ENCODE assay signal across 12 cellular contexts in genomic region chr9:95907794-95908193, GRCh38. TPM values are rescaled to one million over a fixed set of nuclear protein-coding genes. Genes with fewer than 3 reads are reported as not detected.
DNase-seq lines count a peak whose midpoint lies in the region; ATAC-seq, FAIRE-seq and TF ChIP-seq lines count a peak whose summit lies in the region.
"Had no signal": no experiment of that assay in that cellular context is flagged by ENCODE, and none has a peak within 500 bp of the region (broad histone marks: within the 10 kb centered on the region; RNA-seq: fewer than 3 reads in every experiment).

No MANE protein-coding gene starts in this region.

- POLR2A ChIA-PET in HEK293 (lab: Yijun Ruan, JAX) = interaction anchor here (0.7 kb wide), 1 partner anchor 20 kb away, joined by 3 read pairs; no protein-coding TSS in a partner anchor

- no peaks in the 10 kb centered on the region for H3K27me3 Mint-ChIP-seq in activated T-helper 17 cell treated with anti-CD3 and anti-CD28 coated beads, Interleukin-2, amount 50 U/mL, for 72 hours
- H3K27me3 Mint-ChIP-seq: activated CD4-positive, alpha-beta T cell treated with anti-CD3 and anti-CD28 coated beads, Interleukin-2, amount 10 ng/mL, durations not matched to agents 24 days and 14 days; dendritic cell treated with granulocyte-macrophage colony-stimulating factor and Interleukin-4, amounts not matched to agents 40 ng/mL and 50 ng/mL, for 4 days had no signal

- intact Hi-C loops in mucosa of descending colon (cut with DNase I, micrococcal nuclease) = no loop called here
- intact Hi-C loops in Right ventricle myocardium superior (cut with DNase I) = no loop called here

- H3K4me1 ChIP-seq in DOHH2 (ENCODE audit: control insufficient read depth, low read length) = no peaks in the 10 kb centered on the region
- no peaks in the 10 kb centered on the region for H3K4me1 ChIP-seq in HEK293 (ENCODE audit: control insufficient read depth, insufficient read depth, low read length)
- H3K4me1 ChIP-seq in mucosa of descending colon (ENCODE audit: low read depth) = no peaks in the 10 kb centered on the region
- H3K4me1 ChIP-seq: tibial nerve had no signal

- H3K4me2 ChIP-seq in DOHH2 (ENCODE audit: low read length) = no peak overlapping the region

- TF ChIP-seq POLR2A in GM12892 (IDR thresholded peaks at IDR 0.05; ENCODE audit: low read depth, low read length) = no peak

- CTCF ChIA-PET in HEK293 (lab: Yijun Ruan, JAX) = interaction anchor here (0.5 to 1.9 kb wide), 7 partner anchors 10 to 902 kb away, joined by 3 to 5 read pairs (median 3); no protein-coding TSS in a partner anchor

- H3K9me3 ChIP-seq in DOHH2 (ENCODE audit: control insufficient read depth, insufficient read depth, low read length) = no peaks in the 10 kb centered on the region
- H3K9me3 ChIP-seq in HEK293 (ENCODE audit: control insufficient read depth, insufficient read depth, low read depth, low read length) = no peaks in the 10 kb centered on the region
- H3K9me3 ChIP-seq in mucosa of descending colon = no peaks in the 10 kb centered on the region
- H3K9me3 ChIP-seq: tibial nerve had no signal

- H3K9me3 Mint-ChIP-seq in activated T-helper 17 cell treated with anti-CD3 and anti-CD28 coated beads, Interleukin-2, amount 50 U/mL, for 72 hours = no peaks in the 10 kb centered on the region
- H3K9me3 Mint-ChIP-seq: activated CD4-positive, alpha-beta T cell treated with anti-CD3 and anti-CD28 coated beads, Interleukin-2, amount 10 ng/mL, durations not matched to agents 24 days and 14 days; dendritic cell treated with granulocyte-macrophage colony-stimulating factor and Interleukin-4, amounts not matched to agents 40 ng/mL and 50 ng/mL, for 4 days had no signal

- H3K4me3 Mint-ChIP-seq in activated T-helper 17 cell treated with anti-CD3 and anti-CD28 coated beads, Interleukin-2, amount 50 U/mL, for 72 hours = no peak overlapping the region
- H3K4me3 Mint-ChIP-seq: activated CD4-positive, alpha-beta T cell treated with anti-CD3 and anti-CD28 coated beads, Interleukin-2, amount 10 ng/mL, durations not matched to agents 24 days and 14 days; dendritic cell treated with granulocyte-macrophage colony-stimulating factor and Interleukin-4, amounts not matched to agents 40 ng/mL and 50 ng/mL, for 4 days had no signal

- H3K27ac Mint-ChIP-seq in activated T-helper 17 cell treated with anti-CD3 and anti-CD28 coated beads, Interleukin-2, amount 50 U/mL, for 72 hours = no peak overlapping the region
- H3K27ac Mint-ChIP-seq: activated CD4-positive, alpha-beta T cell treated with anti-CD3 and anti-CD28 coated beads, Interleukin-2, amount 10 ng/mL, durations not matched to agents 24 days and 14 days; dendritic cell treated with granulocyte-macrophage colony-stimulating factor and Interleukin-4, amounts not matched to agents 40 ng/mL and 50 ng/mL, for 4 days had no signal

- TF ChIP-seq CTCF in DOHH2 (IDR thresholded peaks at IDR 0.05; ENCODE audit: low read depth, low read length, poor library complexity, severe bottlenecking) = peak; percentile 28
- no peak for TF ChIP-seq CTCF in HEK293 (tag by site-specific recombination; IDR thresholded peaks at IDR 0.05)
- TF ChIP-seq CTCF in mucosa of descending colon (IDR thresholded peaks at IDR 0.05) = no peak

- H3K9me2 ChIP-seq in DOHH2 (replicated peaks; ENCODE audit: control insufficient read depth, low read length) = no peaks in the 10 kb centered on the region

- H3K79me2 ChIP-seq in DOHH2 (ENCODE audit: control insufficient read depth, low read length) = no peaks in the 10 kb centered on the region

- H3K36me3 ChIP-seq in DOHH2 (ENCODE audit: control insufficient read depth, low read length) (peaks cover 32% of the 10 kb centered on the region), HEK293 (ENCODE audit: control insufficient read depth in 2 of 2, insufficient read depth in 1 of 2, low read length in 2 of 2) (peaks cover 0 to 17% of the 10 kb centered on the region in 2 experiments; a peak in 1 of 3 replicates), mucosa of descending colon (ENCODE audit: low read depth) (no peaks in the 10 kb centered on the region)
- H3K36me3 ChIP-seq: tibial nerve had no signal

- no peaks in the 10 kb centered on the region for H4K20me1 ChIP-seq in DOHH2 (ENCODE audit: control insufficient read depth, insufficient read depth, low read depth, low read length)

- H3K4me1 Mint-ChIP-seq in activated T-helper 17 cell treated with anti-CD3 and anti-CD28 coated beads, Interleukin-2, amount 50 U/mL, for 72 hours = peaks cover 5% of the 10 kb centered on the region

- no peak for FAIRE-seq in GM12892 (lab: Jason Lieb, UNC)

- no peak overlapping the region for H3K27ac ChIP-seq in DOHH2 (ENCODE audit: low read depth, low read length)
- H3K27ac ChIP-seq in HEK293 (ENCODE audit: extremely low read depth, low read depth, low read length) = no peak overlapping the region
- H3K27ac ChIP-seq: tibial nerve had no signal

- peak; percentile 28 for ATAC-seq in activated T-helper 17 cell treated with anti-CD3 and anti-CD28 coated beads, Interleukin-2, amount 50 U/mL, for 72 hours (replicated peaks)
- ATAC-seq in mucosa of descending colon (peak; percentile 34), Right ventricle myocardium superior (ENCODE audit: poor library complexity) (no peak)

- H3K4me3 ChIP-seq in DOHH2 (ENCODE audit: low read length) (no peak overlapping the region), HEK293 (ENCODE audit: low read depth, low read length) (no peak overlapping the region), mucosa of descending colon (no peak overlapping the region)
- H3K4me3 ChIP-seq: tibial nerve had no signal

- no peaks in the 10 kb centered on the region for H3K27me3 ChIP-seq in DOHH2 (ENCODE audit: control insufficient read depth, low read length)
- H3K27me3 ChIP-seq: tibial nerve had no signal

- H3K36me3 Mint-ChIP-seq in activated T-helper 17 cell treated with anti-CD3 and anti-CD28 coated beads, Interleukin-2, amount 50 U/mL, for 72 hours (ENCODE audit: low read depth) = peaks cover 19% of the 10 kb centered on the region

- no peaks in the 10 kb centered on the region for H3F3A ChIP-seq in DOHH2 (ENCODE audit: control insufficient read depth, insufficient read depth)

- DNase-seq in mucosa of descending colon = no peak
- DNase-seq in Right ventricle myocardium superior = no peak
- DNase-seq in GM12892 (ENCODE audit: insufficient read length) = no peak
- no peak for DNase-seq in activated CD8-positive, alpha-beta memory T cell treated with anti-CD3 and anti-CD28 coated beads, Interleukin-2, amount 50 U/mL, for 48 hours
- DNase-seq: activated CD4-positive, alpha-beta T cell treated with anti-CD3 and anti-CD28 coated beads, Interleukin-2, amount 10 ng/mL, durations not matched to agents 24 days and 14 days; activated naive CD4-positive, alpha-beta T cell treated with anti-CD3 and anti-CD28 coated beads, Interleukin-2, amount 50 U/mL, for 16 hours; NCI-H510A had no signal

TF ChIP-seq in HEK293, 187 proteins besides CTCF, POLR2A, EP300 and RAD21:
- TF ChIP-seq ZNF555 (tag by site-specific recombination; conservative IDR thresholded peaks at IDR 0.05) = no peak
- TF ChIP-seq ZSCAN4 (tag by site-specific recombination; IDR thresholded peaks at IDR 0.05) = peak; percentile 14; the same call in 1 of the 2 replicates
- TF ChIP-seq ZNF654 (tag by site-specific recombination; IDR thresholded peaks at IDR 0.05; ENCODE audit: low read depth) = 0 out of 2 replicates have a peak, but pooled peaks have one; percentile 7
- peak; percentile 65 for TF ChIP-seq ZFHX2 (tag by site-specific recombination; conservative IDR thresholded peaks at IDR 0.05)

RNA-seq across cellular contexts. Expression of gene ERCC6L2, which starts 32.3 kb away (rescaled TPM):
- total RNA-seq in activated T-helper 17 cell treated with anti-CD3 and anti-CD28 coated beads, Interleukin-2, amount 50 U/mL, for 72 hours = 10 to 100 TPM; 24.5 to 35.7 TPM
- 10 to 100 TPM; 32.4 to 69.4 (median 51.4) TPM for total RNA-seq in mucosa of descending colon
- total RNA-seq in Right ventricle myocardium superior = 20.3 TPM
- 16.6 TPM for polyA plus RNA-seq in GM12892 (2012; ENCODE audit: missing spikeins)
